Comparison of ENCODE assay signal across 1 cellular context in genomic region chr22:41300661-41301060, GRCh38.
TF ChIP-seq lines count a peak whose summit lies in the region.

No MANE protein-coding gene starts in this region.

TF ChIP-seq in WTC11, 78 proteins besides CTCF, POLR2A, EP300 and RAD21 (continued from another document):
- no peak for TF ChIP-seq STAT6 (CRISPR knock-in tag; conservative IDR thresholded peaks at IDR 0.05; ENCODE audit: low read depth)
- no peak for TF ChIP-seq ZNF138 (CRISPR knock-in tag; conservative IDR thresholded peaks at IDR 0.05)
- no peak for TF ChIP-seq NR1H2 (CRISPR knock-in tag; IDR thresholded peaks at IDR 0.05)
- TF ChIP-seq MLX (CRISPR knock-in tag; IDR thresholded peaks at IDR 0.05), result no peak
- no peak for TF ChIP-seq TCF7 (CRISPR knock-in tag; IDR thresholded peaks at IDR 0.05; ENCODE audit: low read depth)
- no peak for TF ChIP-seq AFF4 (CRISPR knock-in tag; IDR thresholded peaks at IDR 0.05; ENCODE audit: borderline replicate concordance)
- TF ChIP-seq ZNF512 (CRISPR knock-in tag; IDR thresholded peaks at IDR 0.05; ENCODE audit: borderline replicate concordance), result no peak
- no peak for TF ChIP-seq ZNF425 (CRISPR knock-in tag; conservative IDR thresholded peaks at IDR 0.05)
- no peak for TF ChIP-seq FOXJ3 (CRISPR knock-in tag; IDR thresholded peaks at IDR 0.05; ENCODE audit: borderline replicate concordance)
- TF ChIP-seq GTF2I (CRISPR knock-in tag; conservative IDR thresholded peaks at IDR 0.05), result no peak
- TF ChIP-seq FOXK1 (CRISPR knock-in tag; IDR thresholded peaks at IDR 0.05), result no peak
- TF ChIP-seq ZBTB21 (CRISPR knock-in tag; IDR thresholded peaks at IDR 0.05; ENCODE audit: borderline replicate concordance), result no peak
